In the genomic region with DNA sequence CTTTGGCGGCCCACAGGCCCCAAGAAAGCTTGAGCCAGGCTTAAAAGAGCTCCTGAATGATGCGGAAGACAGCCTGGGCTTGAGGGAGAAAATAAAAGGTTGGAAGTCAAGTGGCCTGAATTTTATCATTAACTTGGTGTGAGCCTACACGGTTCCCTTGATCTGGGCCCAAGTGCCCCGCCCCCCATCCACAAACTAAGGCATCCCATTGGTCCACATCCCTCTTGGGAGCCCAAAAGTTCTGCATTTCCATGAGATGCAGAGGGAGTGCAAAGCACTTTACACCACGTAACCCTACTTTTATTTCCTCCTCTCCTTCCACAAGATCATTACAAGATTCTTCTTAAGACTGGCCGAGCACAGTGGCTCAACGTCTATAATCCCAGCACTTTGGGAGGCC, we compare ENCODE assay signal across 22 cellular contexts.
"Had no signal": no experiment of that assay in that cellular context is flagged by ENCODE, and none has a peak within 500 bp of the region (broad histone marks: within the 10 kb centered on the region; RNA-seq: fewer than 3 reads in every experiment).

No MANE protein-coding gene starts in this region.

- DNase-seq: activated CD4-positive, alpha-beta T cell treated with anti-CD3 and anti-CD28 coated beads, Interleukin-2, amount 50 U/mL, for 1 hour; activated gamma-delta T cell treated with Interleukin-2 at 50 U/mL for 16 hours; activated T-cell treated with anti-CD3 and anti-CD28 coated beads, Interleukin-2, amount 50 U/mL, for 72 hours; dermis blood vessel endothelial cell; effector memory CD4-positive, alpha-beta T cell; esophagus squamous epithelium; mucosa of descending colon; naive B cell; psoas muscle; right lobe of liver; small intestine; stimulated activated CD4-positive, alpha-beta T cell treated with anti-CD3 and anti-CD28 coated beads, Interleukin-15, amount 100 ng/mL, for 24 hours; stimulated activated CD4-positive, alpha-beta T cell treated with anti-CD3 and anti-CD28 coated beads, Interleukin-2, amount 100 ng/mL, for 48 hours; stimulated activated naive CD8-positive, alpha-beta T cell treated with anti-CD3 and anti-CD28 coated beads, Interleukin-15, amount 100 ng/mL, for 72 hours; transverse colon; uterus had no signal

- H2AFZ ChIP-seq: hepatocyte had no signal

- H3K4me1 Mint-ChIP-seq: stimulated activated naive CD8-positive, alpha-beta T cell treated with anti-CD3 and anti-CD28 coated beads, Interleukin-15, amount 100 ng/mL, for 72 hours had no signal

- FAIRE-seq: small intestine had no signal

- H3K27me3 Mint-ChIP-seq: naive B cell had no signal

- H3K4me3 ChIP-seq: adrenal gland, esophagus squamous epithelium, hepatocyte, mucosa of descending colon, psoas muscle, right lobe of liver, suprapubic skin, transverse colon, uterus had no signal

- H3K4me3 Mint-ChIP-seq: activated T-cell treated with anti-CD3 and anti-CD28 coated beads, Interleukin-2, amount 50 U/mL, for 72 hours; stimulated activated naive CD8-positive, alpha-beta T cell treated with anti-CD3 and anti-CD28 coated beads, Interleukin-15, amount 100 ng/mL, for 72 hours; T-helper 1 cell treated with Interleukin-12 subunit alpha and Interleukin-12 subunit beta and Interleukin-4 antibody, amounts not matched to agents 30 μg/mL and 1 μg/mL, for 36 hours had no signal

- H3K9me3 ChIP-seq: adrenal gland, esophagus squamous epithelium, mucosa of descending colon, psoas muscle, right lobe of liver, suprapubic skin, transverse colon, uterus had no signal

- H3K4me2 ChIP-seq: hepatocyte had no signal

- H3K27ac Mint-ChIP-seq: activated naive CD4-positive, alpha-beta T cell treated with anti-CD3 and anti-CD28 coated beads, Interleukin-2, amount 50 U/mL, for 72 hours; activated T-cell treated with anti-CD3 and anti-CD28 coated beads, Interleukin-2, amount 50 U/mL, for 72 hours; stimulated activated naive CD8-positive, alpha-beta T cell treated with anti-CD3 and anti-CD28 coated beads, Interleukin-15, amount 100 ng/mL, for 72 hours; T-helper 1 cell treated with Interleukin-12 subunit alpha and Interleukin-12 subunit beta and Interleukin-4 antibody, amounts not matched to agents 30 μg/mL and 1 μg/mL, for 36 hours had no signal

- H3K27ac ChIP-seq: hepatocyte, psoas muscle, right lobe of liver, suprapubic skin had no signal

- H3K4me1 ChIP-seq: uterus had no signal

- H3K27me3 ChIP-seq: adrenal gland, esophagus squamous epithelium, hepatocyte, right lobe of liver, suprapubic skin, transverse colon, uterus had no signal

- H3K36me3 ChIP-seq: adrenal gland, esophagus squamous epithelium, right lobe of liver, suprapubic skin, transverse colon, uterus had no signal

- ATAC-seq: activated CD4-positive, CD25-positive, alpha-beta regulatory T cell treated with anti-CD3 and anti-CD28 coated beads, Interleukin-2, amount 50 U/mL, for 24 hours; activated naive CD4-positive, alpha-beta T cell treated with anti-CD3 and anti-CD28 coated beads, Interleukin-2, amount 50 U/mL, for 72 hours; activated T-cell treated with anti-CD3 and anti-CD28 coated beads, Interleukin-2, amount 50 U/mL, for 72 hours; mucosa of descending colon; right lobe of liver; stimulated activated naive CD8-positive, alpha-beta T cell treated with anti-CD3 and anti-CD28 coated beads, Interleukin-15, amount 100 ng/mL, for 72 hours had no signal
